ENCODE assay signal across 22 cellular contexts in genomic region chr17:20143740-20144139, GRCh38.
A peak's percentile ranks its signal among the peaks of the same experiment; 100 is the strongest.
DNase-seq lines count a peak whose midpoint lies in the region; ATAC-seq and TF ChIP-seq lines count a peak whose summit lies in the region.
"Had no signal": no experiment of that assay in that cellular context is flagged by ENCODE, and none has a peak within 500 bp of the region (broad histone marks: within the 10 kb centered on the region; RNA-seq: fewer than 3 reads in every experiment).

No MANE protein-coding gene starts in this region.

- peaks cover 16% of the 10 kb centered on the region for H3K4me1 Mint-ChIP-seq in GM23338
- H3K4me1 Mint-ChIP-seq: B cell had no signal

- intact Hi-C loops in esophagus muscularis mucosa (cut with DNase I), result no loop called here

- no peaks in the 10 kb centered on the region for H3K36me3 ChIP-seq in GM23338 (ENCODE audit: insufficient read depth)
- H3K36me3 ChIP-seq in H7 (replicated peaks; ENCODE audit: control insufficient read depth, insufficient read depth, low read length), result no peaks in the 10 kb centered on the region
- no peaks in the 10 kb centered on the region for H3K36me3 ChIP-seq in esophagus muscularis mucosa
- no peaks in the 10 kb centered on the region for H3K36me3 ChIP-seq in neuronal stem cell (replicated peaks in 1 of 2; ENCODE audit: control insufficient read depth in 2 of 2, insufficient read depth in 2 of 2, low read length in 2 of 2)

- H3K27me3 Mint-ChIP-seq in GM23338 (ENCODE audit: insufficient read depth, low read depth, poor library complexity), result peaks cover 5% of the 10 kb centered on the region
- H3K27me3 Mint-ChIP-seq: CD4-positive, alpha-beta T cell had no signal

- H3K9me3 ChIP-seq in esophagus muscularis mucosa (no peaks in the 10 kb centered on the region), neuronal stem cell (replicated peaks in 1 of 2; ENCODE audit: control insufficient read depth in 2 of 2, insufficient read depth in 1 of 2, low read depth in 1 of 2, low read length in 2 of 2) (peaks cover 0 to 3% of the 10 kb centered on the region in 2 donors)
- H3K9me3 ChIP-seq: A549, Caco-2 had no signal

- no peak overlapping the region for H3K18ac ChIP-seq in neuronal stem cell (ENCODE audit: low read length)

- H3K27me3 ChIP-seq in GM23338 (ENCODE audit: insufficient read depth) (no peaks in the 10 kb centered on the region), H7 (ENCODE audit: control insufficient read depth, insufficient read depth, low read length) (no peaks in the 10 kb centered on the region), esophagus muscularis mucosa (no peaks in the 10 kb centered on the region), neuronal stem cell (ENCODE audit: control insufficient read depth in 3 of 3, insufficient read depth in 3 of 3, low read depth in 1 of 3, low read length in 3 of 3) (no peaks in the 10 kb centered on the region)
- H3K27me3 ChIP-seq: BLaER1 treated with 17β-estradiol and CSF1 and Interleukin-3, amounts not matched to agents 10 nM and 100 nM had no signal

- H3K4me2 ChIP-seq in GM23338 (no peak overlapping the region), neuronal stem cell (ENCODE audit: insufficient read depth, low read length, poor library complexity, severe bottlenecking) (no peak overlapping the region)
- H3K4me2 ChIP-seq: A549; BLaER1 treated with 17β-estradiol and CSF1 and Interleukin-3, amounts not matched to agents 10 nM and 100 nM had no signal

- no peak overlapping the region for H4K91ac ChIP-seq in neuronal stem cell (ENCODE audit: low read depth, low read length, poor library complexity)

- no peak overlapping the region for H3K14ac ChIP-seq in neuronal stem cell (ENCODE audit: low read length)

- 95% methylated on average over 7 of the region's 8 CpGs for WGBS in esophagus muscularis mucosa
- WGBS in neuronal stem cell (ENCODE audit: extremely low coverage in 2 of 2, insufficient read length in 2 of 2, insufficient replicate concordance in 1 of 2), 2 donors, result no CpG with 5 or more reads among the region's 8 CpGs

- TF ChIP-seq CTCF in GM23338 (conservative IDR thresholded peaks at IDR 0.05; ENCODE audit: low read depth in 2 of 2) (no peak), esophagus muscularis mucosa (IDR thresholded peaks at IDR 0.05) (no peak)

- no peaks in the 10 kb centered on the region for H3K79me1 ChIP-seq in neuronal stem cell (ENCODE audit: low read depth, low read length)

- peaks cover 17% of the 10 kb centered on the region for H3K4me1 ChIP-seq in GM23338 (ENCODE audit: insufficient read depth)
- no peaks in the 10 kb centered on the region for H3K4me1 ChIP-seq in esophagus muscularis mucosa
- peaks cover 4 to 8% of the 10 kb centered on the region in 2 donors for H3K4me1 ChIP-seq in neuronal stem cell (ENCODE audit: control insufficient read depth in 2 of 2, insufficient read depth in 1 of 2, low read depth in 1 of 2, low read length in 2 of 2)
- H3K4me1 ChIP-seq: A549, Caco-2 had no signal

- no peak overlapping the region for H3K27ac Mint-ChIP-seq in GM23338
- H3K27ac Mint-ChIP-seq: B cell; CD4-positive, alpha-beta T cell; CD8-positive, alpha-beta T cell had no signal

- H3K4me3 Mint-ChIP-seq in GM23338, result no peak overlapping the region
- H3K4me3 Mint-ChIP-seq: B cell; CD4-positive, alpha-beta T cell; CD8-positive, alpha-beta T cell had no signal

- no peaks in the 10 kb centered on the region for H3K79me2 ChIP-seq in GM23338 (replicated peaks; ENCODE audit: insufficient read depth)

- H3K9me2 ChIP-seq in GM23338 (ENCODE audit: insufficient read depth), result no peaks in the 10 kb centered on the region; the same call in 1 of the 2 replicates

- no peak overlapping the region for H2BK12ac ChIP-seq in neuronal stem cell (ENCODE audit: low read length)

- peak; percentile 74 for ATAC-seq in GM23338
- ATAC-seq in HG02938 (IDR thresholded peaks at IDR 0.05; ENCODE audit: unreplicated experiment), result no peak
- ATAC-seq: A549; CD8-positive, alpha-beta T cell; GM12878 had no signal

- no peak overlapping the region for H2BK120ac ChIP-seq in neuronal stem cell (ENCODE audit: low read depth, low read length)

- 0 out of 2 replicates have a peak overlapping the region, but pooled peaks have one; percentile 39 for H3K27ac ChIP-seq in GM23338 (ENCODE audit: low read depth)
- H3K27ac ChIP-seq in esophagus muscularis mucosa (replicated peaks in 1 of 4), result no peak overlapping the region
- H3K27ac ChIP-seq in neuronal stem cell (replicated peaks; ENCODE audit: low read length), result no peak overlapping the region
- H3K27ac ChIP-seq: 22Rv1; A549; BLaER1 treated with 17β-estradiol and CSF1 and Interleukin-3, amounts not matched to agents 10 nM and 100 nM; C4-2B had no signal

- no peak overlapping the region for H2BK5ac ChIP-seq in neuronal stem cell (ENCODE audit: low read length)

- no peaks in the 10 kb centered on the region; the same call in 2 of the 3 replicates for H3K9me3 Mint-ChIP-seq in GM23338
- H3K9me3 Mint-ChIP-seq: CD4-positive, alpha-beta T cell; CD8-positive, alpha-beta T cell had no signal

- no peak overlapping the region for H3K4ac ChIP-seq in neuronal stem cell (ENCODE audit: low read length)

- H4K20me1 ChIP-seq in GM23338 (replicated peaks; ENCODE audit: insufficient read depth), result no peaks in the 10 kb centered on the region

- no peak for TF ChIP-seq POLR2A in esophagus muscularis mucosa (IDR thresholded peaks at IDR 0.05; ENCODE audit: low read depth)

- H4K8ac ChIP-seq in neuronal stem cell (ENCODE audit: low read depth, low read length), result no peak overlapping the region

- H3K4me3 ChIP-seq in GM23338 (no peak overlapping the region), H7 (ENCODE audit: insufficient read depth, low read depth, low read length) (no peak overlapping the region), esophagus muscularis mucosa (no peak overlapping the region), neuronal stem cell (ENCODE audit: low read length in 2 of 2) (peak overlapping the region in 1 of 2 donors; percentile 67)
- H3K4me3 ChIP-seq: A549; BLaER1 treated with 17β-estradiol and CSF1 and Interleukin-3, amounts not matched to agents 10 nM and 100 nM; GM12878 had no signal

- H3K9ac ChIP-seq in neuronal stem cell (ENCODE audit: low read depth, low read length, poor library complexity), result no peak overlapping the region
- H3K9ac ChIP-seq: BLaER1 treated with 17β-estradiol and CSF1 and Interleukin-3, amounts not matched to agents 10 nM and 100 nM had no signal

- no peak overlapping the region for H2BK15ac ChIP-seq in neuronal stem cell (ENCODE audit: low read length)

- no peaks in the 10 kb centered on the region for H3F3A ChIP-seq in GM23338 (replicated peaks; ENCODE audit: low read depth)

- no peak overlapping the region for H3K23ac ChIP-seq in neuronal stem cell (ENCODE audit: low read depth, low read length, poor library complexity)

- peak overlapping the region; percentile 60 for H2AK5ac ChIP-seq in neuronal stem cell (ENCODE audit: low read depth, low read length)

- peak; percentile 10 for DNase-seq in GM23338 (ENCODE audit: low spot score)
- peak; percentile 35 for DNase-seq in H7
- peak; percentile 37 for DNase-seq in esophagus muscularis mucosa (ENCODE audit: extremely low spot score)
- DNase-seq in neuronal stem cell (ENCODE audit: low spot score), result no peak
- DNase-seq in activated T-cell treated with anti-CD3 and anti-CD28 coated beads for 4 hours, result no peak
- DNase-seq in ecto neural progenitor cell (ENCODE audit: low spot score), result no peak
- DNase-seq: AML-193; Caco-2; Calu3; CD4-positive, alpha-beta T cell; CD8-positive, alpha-beta T cell; DMS79; DND-41; EL; GDM1 had no signal

- H2AFZ ChIP-seq in GM23338 (no peak overlapping the region), neuronal stem cell (ENCODE audit: low read length) (no peak overlapping the region)

- no peak for TF ChIP-seq EP300 in esophagus muscularis mucosa (IDR thresholded peaks at IDR 0.05)

- no peaks in the 10 kb centered on the region for H3K36me3 Mint-ChIP-seq in GM23338 (ENCODE audit: low read depth)
- H3K36me3 Mint-ChIP-seq: CD8-positive, alpha-beta T cell had no signal

TF ChIP-seq in GM23338, 12 proteins besides CTCF, POLR2A, EP300 and RAD21 (continues in another document):
- TF ChIP-seq ZNF114 (CRISPR knock-in tag; IDR thresholded peaks at IDR 0.05) (no peak), JUNB (IDR thresholded peaks at IDR 0.05; ENCODE audit: unreplicated experiment) (no peak), POLR2AphosphoS5 (IDR thresholded peaks at IDR 0.05; ENCODE audit: low read depth) (no peak), NANOG (IDR thresholded peaks at IDR 0.05; ENCODE audit: borderline replicate concordance) (no peak), ETS1 (IDR thresholded peaks at IDR 0.05) (no peak), EZH2phosphoT487 (IDR thresholded peaks at IDR 0.05; ENCODE audit: unreplicated experiment) (no peak), EZH2 (IDR thresholded peaks at IDR 0.05; ENCODE audit: low read depth, unreplicated experiment) (no peak), STAT1 (IDR thresholded peaks at IDR 0.05; ENCODE audit: unreplicated experiment) (no peak), ZNF331 (CRISPR knock-in tag; IDR thresholded peaks at IDR 0.05; ENCODE audit: low read depth) (no peak)

Comparison
In these comparisons a context has a peak if more than half of its experiments do, and no peak if none do; other contexts are left out.
1. DNase-seq: peak in GM23338 (single experiment), H7 (single experiment) and esophagus muscularis mucosa (single experiment); none in neuronal stem cell (single experiment), activated T-cell treated with anti-CD3 and anti-CD28 coated beads for 4 hours (single experiment) and ecto neural progenitor cell (single experiment).